ENCODE assay signal across 8 cellular contexts in genomic region chr17:41967141-41967920, GRCh38. TPM values are rescaled to one million over a fixed set of nuclear protein-coding genes. Genes with fewer than 3 reads are reported as not detected.
DNase-seq lines count a peak whose midpoint lies in the region; ATAC-seq and TF ChIP-seq lines count a peak whose summit lies in the region.

No MANE protein-coding gene starts in this region.

- no peaks in the 10 kb centered on the region for H3K9me2 ChIP-seq in GM23248 (ENCODE audit: insufficient read depth)

- peaks cover 9% of the 10 kb centered on the region for H3F3A ChIP-seq in GM23248 (ENCODE audit: insufficient read depth)

- peak overlapping the region; percentile 95 for H3K9ac ChIP-seq in GM23248

- in situ Hi-C loops in GM23248 (cut with MboI) (loop anchor here (10.0 kb wide), 1 partner anchor 147 kb away; the partner anchor contains the start of gene DHX58), SK-MEL-5 (cut with HindIII; ENCODE audit: low pct_unique_long_range_greater_than_20kb, low sequenced_read_pairs) (no loop called here), astrocyte of the cerebellum (cut with HindIII; ENCODE audit: low sequenced_read_pairs) (loop anchor here (5.0 to 25.0 kb wide), 2 partner anchors 145 to 230 kb away; partner anchors contain the start of genes DHX58 and HAP1)

- peak overlapping the region; percentile 0 for H3K27ac Mint-ChIP-seq in Caco-2 (ENCODE audit: unreplicated experiment)

- H3K79me2 ChIP-seq in GM23248 (ENCODE audit: insufficient read depth) = peaks cover 57% of the 10 kb centered on the region

- H4K20me1 ChIP-seq in GM23248 (ENCODE audit: insufficient read depth) = no peaks in the 10 kb centered on the region

- H3K4me3 Mint-ChIP-seq in Caco-2 (ENCODE audit: unreplicated experiment) = peak overlapping the region; percentile 79

- no peak for DNase-seq in Caco-2
- peak; percentile 58 for DNase-seq in GM23248
- peak; percentile 83 for DNase-seq in SK-MEL-5 (ENCODE audit: low read depth, low spot score)
- no peak for DNase-seq in astrocyte of the cerebellum (ENCODE audit: low read depth)
- DNase-seq in islet precursor cell = peak; percentile 71
- peak; percentile 30 for DNase-seq in stimulated activated CD4-positive, alpha-beta T cell treated with anti-CD3 and anti-CD28 coated beads, Interleukin-12 subunit alpha, Interleukin-12 subunit beta, amount 100 ng/mL, for 4 hours
- no peak for DNase-seq in NCI-H345 (lab: John Stamatoyannopoulos, UW)

- no TSS peak for BruUV-seq in Caco-2 (replicated peaks; lab: Mats Ljungman, UMichigan)

- CTCF ChIA-PET in Caco-2 (lab: Charles Lee) = interaction anchor here (1.8 to 2.1 kb wide), 2 partner anchors 42 to 53 kb away, joined by 7 read pairs; partner anchors contain the start of gene NKIRAS2

- H3K4me1 Mint-ChIP-seq in Caco-2 (ENCODE audit: low read depth, unreplicated experiment) = peaks cover 19% of the 10 kb centered on the region

- peak overlapping the region; percentile 71 for H3K4me2 ChIP-seq in GM23248 (ENCODE audit: unreplicated experiment)

- ATAC-seq in HG03097 (IDR thresholded peaks at IDR 0.05; ENCODE audit: low FRiP score, unreplicated experiment) = no peak

- TF ChIP-seq CTCF in Caco-2 (IDR thresholded peaks at IDR 0.05; ENCODE audit: insufficient read depth in 1 of 2, low read depth in 1 of 2, low read length in 1 of 2, severe bottlenecking in 1 of 2, unreplicated experiment in 1 of 2) (no peak), astrocyte of the cerebellum (IDR thresholded peaks at IDR 0.05; ENCODE audit: low read depth, low read length, missing control alignments) (no peak)

- H3K36me3 ChIP-seq in Caco-2 (ENCODE audit: control insufficient read depth, insufficient read depth, low read length) (peaks cover 8% of the 10 kb centered on the region; the same call in 1 of the 2 replicates), GM23248 (ENCODE audit: low read depth) (peaks cover 4% of the 10 kb centered on the region; the same call in 1 of the 2 replicates)

- peaks cover 19% of the 10 kb centered on the region for H3K4me1 ChIP-seq in Caco-2
- H3K4me1 ChIP-seq in GM23248 (ENCODE audit: insufficient read depth) = peaks cover 13% of the 10 kb centered on the region

- no peaks in the 10 kb centered on the region for H3K9me3 Mint-ChIP-seq in Caco-2 (ENCODE audit: unreplicated experiment)

- peak overlapping the region; percentile 81 for H2AFZ ChIP-seq in GM23248

- H3K27me3 Mint-ChIP-seq in Caco-2 (ENCODE audit: insufficient read depth, unreplicated experiment) = no peaks in the 10 kb centered on the region

- no peaks in the 10 kb centered on the region for H3K9me3 ChIP-seq in Caco-2
- no peaks in the 10 kb centered on the region for H3K9me3 ChIP-seq in GM23248 (ENCODE audit: low read depth)

- H3K36me3 Mint-ChIP-seq in Caco-2 (ENCODE audit: insufficient read depth, unreplicated experiment) = peaks cover 65% of the 10 kb centered on the region

- peak overlapping the region; percentile 77 for H3K27ac ChIP-seq in GM23248

- intact Hi-C loops in Caco-2 (cut with micrococcal nuclease; ENCODE audit: unreplicated experiment) = loop anchor here (2.0 kb wide), 3 partner anchors 35 to 49 kb away; partner anchors contain the start of genes ACLY and DNAJC7

- 18 to 27% methylated on average over 25 to 39 of the region's 39 CpGs for WGBS in GM23248 (ENCODE audit: low coverage in 1 of 2, low lambda C conversion rate in 2 of 2, missing lambda C conversion rate in 2 of 2), 2 experiments

- POLR2A ChIA-PET in Caco-2 (lab: Charles Lee) = interaction anchor here (1.3 to 2.5 kb wide), 2 partner anchors 35 to 50 kb away, joined by 4 to 27 read pairs; partner anchors contain the start of gene DNAJC7

- H3K4me3 ChIP-seq in Caco-2 (ENCODE audit: low read depth, low read length) = peak overlapping the region; percentile 83
- H3K4me3 ChIP-seq in GM23248 = peak overlapping the region; percentile 88
- H3K4me3 ChIP-seq in astrocyte of the cerebellum (ENCODE audit: low read depth, low read length) = peak overlapping the region; percentile 92

- H3K27me3 ChIP-seq in Caco-2 (replicated peaks; ENCODE audit: control insufficient read depth, insufficient read depth, low read length) = no peaks in the 10 kb centered on the region
- H3K27me3 ChIP-seq in GM23248 (replicated peaks; ENCODE audit: insufficient read depth) = no peaks in the 10 kb centered on the region

RNA-seq across cellular contexts. Expression of gene CNP, which starts 0.7 kb away (rescaled TPM):
- total RNA-seq in Caco-2 (2022) = 90.1 and 94.5 TPM in 2 replicates
- 58.3 and 69.4 TPM in 2 replicates for total RNA-seq in GM23248 (2014; rRNA removed; shearing (Covaris generic))
- polyA plus RNA-seq in GM23248 (2016; fragmentation: Nextera tagmentation; extraction: Ambion mirVana) = 103 and 107 TPM in 2 replicates
- 103 and 104 TPM in 2 replicates for total RNA-seq in SK-MEL-5 (2014; rRNA removed; shearing (Covaris generic))
- polyA plus RNA-seq in SK-MEL-5 (2015; cell fraction: cytosol; rRNA removed) = 176 and 223 TPM in 2 replicates
- 106 and 126 TPM in 2 replicates for polyA plus RNA-seq in SK-MEL-5 (2015; cell fraction: nucleus; rRNA removed)

RNA-seq across cellular contexts. Expression of gene ODAD4, which starts 36.9 kb away (rescaled TPM):
- total RNA-seq in Caco-2 (2022) = 0.98 and 1.3 TPM in 2 replicates
- total RNA-seq in GM23248 (2014; rRNA removed; shearing (Covaris generic)) = 0.25 and 0.54 TPM in 2 replicates
- polyA plus RNA-seq in GM23248 (2016; fragmentation: Nextera tagmentation; extraction: Ambion mirVana) = 0.81 and 1.4 TPM in 2 replicates
- total RNA-seq in SK-MEL-5 (2014; rRNA removed; shearing (Covaris generic)) = 0.98 and 1.3 TPM in 2 replicates
- 1.2 and 2.5 TPM in 2 replicates for polyA plus RNA-seq in SK-MEL-5 (2015; cell fraction: cytosol; rRNA removed)
- 3.4 and 4.3 TPM in 2 replicates for polyA plus RNA-seq in SK-MEL-5 (2015; cell fraction: nucleus; rRNA removed)

RNA-seq across cellular contexts. Expression of gene ACLY, which starts 48.6 kb away (rescaled TPM):
- 246 and 252 TPM in 2 replicates for total RNA-seq in Caco-2 (2022)
- 139 and 144 TPM in 2 replicates for total RNA-seq in GM23248 (2014; rRNA removed; shearing (Covaris generic))
- 101 TPM in 2 replicates for polyA plus RNA-seq in GM23248 (2016; fragmentation: Nextera tagmentation; extraction: Ambion mirVana)
- 112 and 113 TPM in 2 replicates for total RNA-seq in SK-MEL-5 (2014; rRNA removed; shearing (Covaris generic))
- polyA plus RNA-seq in SK-MEL-5 (2015; cell fraction: cytosol; rRNA removed) = 132 and 175 TPM in 2 replicates
- polyA plus RNA-seq in SK-MEL-5 (2015; cell fraction: nucleus; rRNA removed) = 88.7 and 106 TPM in 2 replicates

RNA-seq across cellular contexts. Expression of gene DNAJC7, which starts 49.9 kb away (rescaled TPM):
- total RNA-seq in Caco-2 (2022) = 147 and 156 TPM in 2 replicates
- total RNA-seq in GM23248 (2014; rRNA removed; shearing (Covaris generic)) = 61.6 and 71.3 TPM in 2 replicates
- 69.3 and 73.5 TPM in 2 replicates for polyA plus RNA-seq in GM23248 (2016; fragmentation: Nextera tagmentation; extraction: Ambion mirVana)
- 81.1 and 85.9 TPM in 2 replicates for total RNA-seq in SK-MEL-5 (2014; rRNA removed; shearing (Covaris generic))
- polyA plus RNA-seq in SK-MEL-5 (2015; cell fraction: cytosol; rRNA removed) = 57.5 and 71.2 TPM in 2 replicates
- 67.8 and 86.5 TPM in 2 replicates for polyA plus RNA-seq in SK-MEL-5 (2015; cell fraction: nucleus; rRNA removed)

RNA-seq across cellular contexts. Expression of gene NKIRAS2, which starts 52.6 kb away (rescaled TPM):
- total RNA-seq in Caco-2 (2022) = 51.6 and 55.0 TPM in 2 replicates
- 70.8 and 71.2 TPM in 2 replicates for total RNA-seq in GM23248 (2014; rRNA removed; shearing (Covaris generic))
- 66.5 and 67.5 TPM in 2 replicates for polyA plus RNA-seq in GM23248 (2016; fragmentation: Nextera tagmentation; extraction: Ambion mirVana)
- total RNA-seq in SK-MEL-5 (2014; rRNA removed; shearing (Covaris generic)) = 25.8 and 32.6 TPM in 2 replicates
- polyA plus RNA-seq in SK-MEL-5 (2015; cell fraction: cytosol; rRNA removed) = 79.9 and 94.6 TPM in 2 replicates
- 39.8 and 41.1 TPM in 2 replicates for polyA plus RNA-seq in SK-MEL-5 (2015; cell fraction: nucleus; rRNA removed)

Comparison
In these comparisons a context has a peak if more than half of its experiments do, and no peak if none do; other contexts are left out.
1. DNase-seq: peak in GM23248 (single experiment), SK-MEL-5 (single experiment), islet precursor cell (single experiment) and stimulated activated CD4-positive, alpha-beta T cell treated with anti-CD3 and anti-CD28 coated beads, Interleukin-12 subunit alpha, Interleukin-12 subunit beta, amount 100 ng/mL, for 4 hours (single experiment); none in Caco-2 (0 of 2), astrocyte of the cerebellum (single experiment) and NCI-H345 (single experiment).
2. Peak in every context shown above with its lines, with median percentiles within 50 percentile points of each other: H3K4me3 ChIP-seq.